In genomic region chr2:17643031-17643615, GRCh38 we compare ENCODE assay signal across 8 cellular contexts.
DNase-seq lines count a peak whose midpoint lies in the region; ATAC-seq and TF ChIP-seq lines count a peak whose summit lies in the region.

No MANE protein-coding gene starts in this region.

- H3K4me1 ChIP-seq in lung (ENCODE audit: control insufficient read depth in 2 of 2, insufficient read depth in 2 of 2, low read length in 2 of 2), result peaks cover 0 to 10% of the 10 kb centered on the region in 2 donors

- ATAC-seq in lung (ENCODE audit: insufficient read depth, low FRiP score), result peak; percentile 58
- no peak for ATAC-seq in GM21423 (IDR thresholded peaks at IDR 0.05; ENCODE audit: unreplicated experiment)

- WGBS in lung, 2 donors, result 58 to 78% methylated on average over 6 of the region's 6 CpGs

- in situ Hi-C loops in astrocyte of the cerebellum (cut with HindIII; ENCODE audit: low sequenced_read_pairs), result no loop called here

- H3K27ac ChIP-seq in lung (ENCODE audit: low read depth in 1 of 2, low read length in 1 of 2), result peak overlapping the region in 1 of 2 donors; percentile 38

- no peaks in the 10 kb centered on the region for H3K36me3 ChIP-seq in lung (ENCODE audit: control insufficient read depth in 2 of 2, insufficient read depth in 2 of 2, low read length in 2 of 2)

- DNase-seq in AG09319 (ENCODE audit: extremely low read depth, low read depth) (peak; percentile 75), HS-27A (ENCODE audit: low read depth) (peak; percentile 82), astrocyte of the cerebellum (ENCODE audit: low read depth) (peak; percentile 92), lung (ENCODE audit: low spot score) (peak; percentile 42), NCI-H1694 (lab: John Stamatoyannopoulos, UW) (no peak), HuH-7.5 (ENCODE audit: low spot score) (no peak), NCI-H2107 (lab: John Stamatoyannopoulos, UW) (no peak)

- TF ChIP-seq CTCF in AG09319 (IDR thresholded peaks at IDR 0.05; ENCODE audit: low read depth, low read length) (no peak; the same call in 1 of the 2 replicates), astrocyte of the cerebellum (IDR thresholded peaks at IDR 0.05; ENCODE audit: low read depth, low read length, missing control alignments) (no peak), lung (IDR thresholded peaks at IDR 0.05; ENCODE audit: control extremely low read depth, extremely low read depth) (no peak)

- H3K9me3 ChIP-seq in lung (ENCODE audit: control insufficient read depth in 2 of 2, insufficient read depth in 1 of 2, low read length in 1 of 2), result no peaks in the 10 kb centered on the region

- H3K4me3 ChIP-seq in astrocyte of the cerebellum (ENCODE audit: low read depth, low read length) (no peak overlapping the region), lung (no peak overlapping the region)

- H3K27me3 ChIP-seq in lung (ENCODE audit: control insufficient read depth, insufficient read depth), result no peaks in the 10 kb centered on the region

Comparison
In these comparisons a context has a peak if more than half of its experiments do, and no peak if none do; other contexts are left out.
1. DNase-seq: peak in AG09319 (single experiment), HS-27A (single experiment), astrocyte of the cerebellum (single experiment) and lung (single experiment); none in NCI-H1694 (single experiment), HuH-7.5 (single experiment) and NCI-H2107 (single experiment).